1 cellular context compared by ENCODE assay signal in genomic region chr14:99663716-99664635, GRCh38.
TF ChIP-seq lines count a peak whose summit lies in the region.

No MANE protein-coding gene starts in this region.

TF ChIP-seq in K562, 482 proteins besides CTCF, POLR2A, EP300 and RAD21:
- TF ChIP-seq TAF9B (IDR thresholded peaks at IDR 0.05; ENCODE audit: partially characterized antibody) (no peak), RFX1 (IDR thresholded peaks at IDR 0.05) (peak; percentile 59), SRSF1 (IDR thresholded peaks at IDR 0.05; ENCODE audit: low read depth, low read length) (no peak)
